In genomic region chr12:12736759-12737676, GRCh38 we compare ENCODE assay signal across 9 cellular contexts. TPM values are rescaled to one million over a fixed set of nuclear protein-coding genes. Genes with fewer than 3 reads are reported as not detected.
A peak's percentile ranks its signal among the peaks of the same experiment; 100 is the strongest.
DNase-seq lines count a peak whose midpoint lies in the region; ATAC-seq and TF ChIP-seq lines count a peak whose summit lies in the region.
"Had no signal": no experiment of that assay in that cellular context is flagged by ENCODE, and none has a peak within 500 bp of the region (broad histone marks: within the 10 kb centered on the region; RNA-seq: fewer than 3 reads in every experiment).

No MANE protein-coding gene starts in this region.

- intact Hi-C loops in heart right ventricle (cut with DNase I) (loop anchor here in 4 of 10 donors (1.0 to 10.0 kb wide), 4 partner anchors 50 to 362 kb away; partner anchors contain the start of genes APOLD1 (in 1 of the 4) and DUSP16 (in 1 of the 4)), sigmoid colon (cut with DNase I) (no loop called here)

- H3K4me1 ChIP-seq in OCI-LY1 (ENCODE audit: insufficient read depth, low read length, severe bottlenecking) (peaks cover 38% of the 10 kb centered on the region), heart right ventricle (peaks cover 0 to 36% (median 24%) of the 10 kb centered on the region in 9 donors), sigmoid colon (peaks cover 0 to 46% (median 17%) of the 10 kb centered on the region in 4 donors)

- H3K4me2 ChIP-seq in OCI-LY1 (ENCODE audit: low read length) = peak overlapping the region; percentile 46

- no peak for TF ChIP-seq POLR2A in sigmoid colon (IDR thresholded peaks at IDR 0.05)

- ATAC-seq in GM18511 (IDR thresholded peaks at IDR 0.05; ENCODE audit: unreplicated experiment) (peak; percentile 82), HG03064 (IDR thresholded peaks at IDR 0.05; ENCODE audit: low read depth, unreplicated experiment) (peak; percentile 72), heart right ventricle (peak; percentile 67 to 83 (median 79))

- 52 to 65% methylated on average over 9 of the region's 9 CpGs for WGBS in heart right ventricle, 2 donors
- WGBS in sigmoid colon, 2 donors = 37 to 48% methylated on average over 9 of the region's 9 CpGs

- H3K4me3 Mint-ChIP-seq in activated naive CD8-positive, alpha-beta T cell treated with anti-CD3 and anti-CD28 coated beads for 36 hours = peak overlapping the region; percentile 40

- 0 out of 2 replicates have a peak, but pooled peaks cover 5% of the 10 kb centered on the region for H3K79me2 ChIP-seq in OCI-LY1 (ENCODE audit: insufficient read depth, low read length)

- H3K27me3 ChIP-seq in OCI-LY1 (ENCODE audit: insufficient read depth, low read length) (no peaks in the 10 kb centered on the region), heart right ventricle (no peaks in the 10 kb centered on the region), sigmoid colon (no peaks in the 10 kb centered on the region)
- H3K27me3 ChIP-seq: SJCRH30 had no signal

- H3K9me3 Mint-ChIP-seq in activated naive CD8-positive, alpha-beta T cell treated with anti-CD3 and anti-CD28 coated beads for 36 hours = no peaks in the 10 kb centered on the region

- DNase-seq in AML-193 (lab: John Stamatoyannopoulos, UW) (peak; percentile 64 to 65), heart right ventricle (peak in 1 of 2 donors; percentile 29), sigmoid colon (no peak), GM19240 (ENCODE audit: insufficient read length, low spot score) (no peak)
- DNase-seq in activated naive CD8-positive, alpha-beta T cell treated with anti-CD3 and anti-CD28 coated beads for 36 hours = peak; percentile 29

- H3K9me3 ChIP-seq in OCI-LY1 (ENCODE audit: low read length) (no peaks in the 10 kb centered on the region), heart right ventricle (no peaks in the 10 kb centered on the region), sigmoid colon (no peaks in the 10 kb centered on the region)
- H3K9me3 ChIP-seq: SJCRH30 had no signal

- no peaks in the 10 kb centered on the region for H4K20me1 ChIP-seq in OCI-LY1 (ENCODE audit: insufficient read depth, low read length)

- H3K36me3 ChIP-seq in OCI-LY1 (ENCODE audit: insufficient read depth, low read length) (peaks cover under 1% of the 10 kb centered on the region; the same call in 1 of the 2 replicates), heart right ventricle (no peaks in the 10 kb centered on the region), sigmoid colon (no peaks in the 10 kb centered on the region)
- H3K36me3 ChIP-seq: SJCRH30 had no signal

- no peaks in the 10 kb centered on the region for H3K27me3 Mint-ChIP-seq in activated naive CD8-positive, alpha-beta T cell treated with anti-CD3 and anti-CD28 coated beads for 36 hours

- H3K4me3 ChIP-seq in OCI-LY1 (ENCODE audit: low read depth, low read length, poor library complexity, severe bottlenecking) = peak overlapping the region; percentile 20
- H3K4me3 ChIP-seq in heart right ventricle = peak overlapping the region in 3 of 10 donors; percentile 2 to 24 (median 15)
- peak overlapping the region in 3 of 4 donors; percentile 13 to 23 (median 15) for H3K4me3 ChIP-seq in sigmoid colon
- H3K4me3 ChIP-seq: SJCRH30 had no signal

- H3K9me2 ChIP-seq in OCI-LY1 (ENCODE audit: low read depth, low read length) = no peaks in the 10 kb centered on the region

- no peak for TF ChIP-seq EP300 in sigmoid colon (IDR thresholded peaks at IDR 0.05)

- peak overlapping the region; percentile 78 for H3K27ac Mint-ChIP-seq in activated naive CD8-positive, alpha-beta T cell treated with anti-CD3 and anti-CD28 coated beads for 36 hours

- TF ChIP-seq CTCF in OCI-LY1 (IDR thresholded peaks at IDR 0.05; ENCODE audit: low read length) (peak; percentile 72), heart right ventricle (IDR thresholded peaks at IDR 0.05) (peak; percentile 38 to 81 (median 67)), sigmoid colon (IDR thresholded peaks at IDR 0.05) (peak in 3 of 4 experiments; percentile 25 to 56 (median 29))

- peak overlapping the region; percentile 77 for H3K27ac ChIP-seq in OCI-LY1 (ENCODE audit: low read depth, low read length, poor library complexity, severe bottlenecking)
- H3K27ac ChIP-seq in heart right ventricle = peak overlapping the region in 4 of 10 donors; percentile 24 to 80 (median 60)
- H3K27ac ChIP-seq in sigmoid colon = peak overlapping the region; percentile 47 to 82 (median 70)
- H3K27ac ChIP-seq: SJCRH30 had no signal

- H3K36me3 Mint-ChIP-seq in activated naive CD8-positive, alpha-beta T cell treated with anti-CD3 and anti-CD28 coated beads for 36 hours = peaks cover 5% of the 10 kb centered on the region

- H3K9ac ChIP-seq in OCI-LY1 (ENCODE audit: low read length) = peak overlapping the region; percentile 9; the same call in 1 of the 2 replicates

- H2AFZ ChIP-seq in OCI-LY1 (ENCODE audit: low read length) = no peak overlapping the region

- H3K4me1 Mint-ChIP-seq in activated naive CD8-positive, alpha-beta T cell treated with anti-CD3 and anti-CD28 coated beads for 36 hours = peaks cover 23% of the 10 kb centered on the region

- no peaks in the 10 kb centered on the region for H3F3A ChIP-seq in OCI-LY1 (ENCODE audit: insufficient read depth, low read length)

RNA-seq across cellular contexts. Expression of gene CDKN1B, which starts 19.9 kb away (rescaled TPM):
- 10 to 100 TPM; 26.0 to 26.1 TPM for total RNA-seq in activated naive CD8-positive, alpha-beta T cell treated with anti-CD3 and anti-CD28 coated beads for 36 hours
- total RNA-seq in heart right ventricle (10 to 100 TPM; 26.3 to 56.2 (median 39.2) TPM), sigmoid colon (100 to 1,000 TPM in 1 of 4 donors, 10 to 100 TPM in 3; 52.5 to 106 (median 81.3) TPM)
- polyA plus RNA-seq in heart right ventricle (10 to 100 TPM; 20.8 to 21.7 TPM), sigmoid colon (10 to 100 TPM; 36.8 to 47.1 (median 43.8) TPM)

RNA-seq across cellular contexts. Expression of gene GPR19, which starts 41.0 kb away (rescaled TPM):
- total RNA-seq in activated naive CD8-positive, alpha-beta T cell treated with anti-CD3 and anti-CD28 coated beads for 36 hours = 10 to 100 TPM; 10.3 to 11.3 TPM
- total RNA-seq in heart right ventricle = under 1 TPM in 1 of 10 donors, not detected in 9; 0.56 TPM
- polyA plus RNA-seq in heart right ventricle = under 1 TPM; 0.09 to 0.15 TPM
- under 1 TPM in 1 of 4 donors, not detected in 3; 0.36 TPM for total RNA-seq in sigmoid colon
- under 1 TPM in 1 of 3 donors, not detected in 2; 0.98 TPM for polyA plus RNA-seq in sigmoid colon

RNA-seq across cellular contexts. Expression of gene APOLD1, which starts 48.4 kb away (rescaled TPM):
- 1 to 10 TPM; 2.3 to 3.1 TPM for total RNA-seq in activated naive CD8-positive, alpha-beta T cell treated with anti-CD3 and anti-CD28 coated beads for 36 hours
- total RNA-seq in heart right ventricle = 10 to 100 TPM; 11.1 to 98.8 (median 22.0) TPM
- polyA plus RNA-seq in heart right ventricle = 10 to 100 TPM; 11.6 to 19.8 TPM
- total RNA-seq in sigmoid colon = 10 to 100 TPM; 13.9 to 24.8 (median 19.9) TPM
- 1 to 10 TPM in 2 of 3 donors, under 1 TPM in 1; 0.46 to 8.0 (median 6.0) TPM for polyA plus RNA-seq in sigmoid colon

Comparison
In these comparisons a context has a peak if more than half of its experiments do, and no peak if none do; other contexts are left out.
1. DNase-seq: peak in AML-193 (2 of 2) and activated naive CD8-positive, alpha-beta T cell treated with anti-CD3 and anti-CD28 coated beads for 36 hours (single experiment); none in sigmoid colon (single experiment) and GM19240 (single experiment).
2. RNA of gene GPR19, which starts 41.0 kb away (total RNA-seq): 10.3 to 11.3 TPM in activated naive CD8-positive, alpha-beta T cell treated with anti-CD3 and anti-CD28 coated beads for 36 hours; 0.56 TPM in heart right ventricle and 0.36 TPM in sigmoid colon; every median in the first group is over 4 times any median in the second.
3. Peak in every context shown above with its lines, with median percentiles within 50 percentile points of each other: ATAC-seq and CTCF ChIP-seq.